29 cellular contexts compared by ENCODE assay signal in the genomic region with DNA sequence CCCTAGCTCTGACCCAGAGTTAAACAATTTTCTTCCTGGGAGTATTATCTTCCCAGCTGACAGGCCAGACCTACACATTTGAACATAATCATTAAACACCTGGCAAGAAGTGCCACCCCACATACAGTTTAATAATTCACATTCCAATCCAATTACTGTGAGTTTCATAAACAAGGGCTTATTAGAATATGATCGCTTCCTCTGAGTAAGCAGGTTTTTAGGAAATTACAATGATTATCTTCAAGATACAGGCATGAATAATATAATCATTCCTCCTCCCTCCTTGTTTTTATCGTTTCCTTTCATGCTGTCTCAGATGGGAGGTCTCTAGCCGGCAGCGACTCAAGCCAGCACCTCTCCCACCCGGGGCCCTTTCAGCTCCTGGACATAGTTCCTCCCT. TPM values are rescaled to one million over a fixed set of nuclear protein-coding genes. Genes with fewer than 3 reads are reported as not detected.
DNase-seq lines count a peak whose midpoint lies in the region; ATAC-seq, FAIRE-seq and TF ChIP-seq lines count a peak whose summit lies in the region.
"Had no signal": no experiment of that assay in that cellular context is flagged by ENCODE, and none has a peak within 500 bp of the region (broad histone marks: within the 10 kb centered on the region; RNA-seq: fewer than 3 reads in every experiment).

No MANE protein-coding gene starts in this region.

- TF ChIP-seq CTCF in HFFc6 (IDR thresholded peaks at IDR 0.05) (no peak), RWPE2 (IDR thresholded peaks at IDR 0.05; ENCODE audit: poor library complexity, severe bottlenecking) (no peak), endothelial cell of umbilical vein (IDR thresholded peaks at IDR 0.05; ENCODE audit: extremely low read depth in 1 of 2, insufficient read depth in 1 of 2, low read depth in 1 of 2, low read length in 2 of 2) (no peak), neural progenitor cell (IDR thresholded peaks at IDR 0.05) (no peak)

- H4K20me1 ChIP-seq in endothelial cell of umbilical vein (replicated peaks; ENCODE audit: control insufficient read depth, extremely low read depth, insufficient read depth, low read length) = no peaks in the 10 kb centered on the region
- no peaks in the 10 kb centered on the region for H4K20me1 ChIP-seq in neural progenitor cell (ENCODE audit: low read depth)

- DNase-seq in HFFc6 (no peak), RWPE2 (ENCODE audit: low spot score) (no peak), endothelial cell of umbilical vein (ENCODE audit: low read depth, low spot score) (peak; percentile 89), neural progenitor cell (ENCODE audit: low spot score) (no peak), T-cell (no peak), epidermal melanocyte (ENCODE audit: insufficient read length, low spot score) (no peak)
- DNase-seq: activated CD4-positive, CD25-positive, alpha-beta regulatory T cell treated with anti-CD3 and anti-CD28 coated beads, Interleukin-2, amount 50 U/mL, for 72 hours; activated CD8-positive, alpha-beta T cell treated with anti-CD3 and anti-CD28 coated beads for 36 hours; activated effector memory CD4-positive, alpha-beta T cell treated with Interleukin-2 at 50 U/mL for 16 hours; activated T-cell treated with anti-CD3 and anti-CD28 coated beads for 4 hours; H7; left ventricle myocardium superior; NCI-H1105 treated with DMSO at 0.1 percent for 48 hours; NCI-H2081 treated with DMSO at 0.1 percent for 48 hours; NCI-H446; ovary; Right ventricle myocardium superior; spleen; stimulated activated CD4-positive, alpha-beta T cell treated with anti-CD3 and anti-CD28 coated beads, Interleukin-4, amount 100 ng/mL, for 24 hours; stimulated activated naive B cell treated with anti-CD40 and anti-IgM and Interleukin-4, amounts not matched to agents 10 μg/mL and 1 μg/mL and 100 μg/mL, for 72 hours had no signal

- H3K4me1 ChIP-seq in RWPE2 (ENCODE audit: insufficient read depth, poor library complexity, severe bottlenecking) (peaks cover 17% of the 10 kb centered on the region), endothelial cell of umbilical vein (ENCODE audit: control insufficient read depth, extremely low read depth, insufficient read depth, low read length) (peaks cover 15% of the 10 kb centered on the region), neural progenitor cell (no peaks in the 10 kb centered on the region)
- H3K4me1 ChIP-seq: right atrium auricular region, spleen had no signal

- H3K4me3 ChIP-seq in RWPE2 (ENCODE audit: severe bottlenecking) (no peak overlapping the region), endothelial cell of umbilical vein (replicated peaks in 1 of 3; ENCODE audit: insufficient read depth in 1 of 3, low read depth in 1 of 3, low read length in 3 of 3) (no peak overlapping the region), neural progenitor cell (no peak overlapping the region)
- H3K4me3 ChIP-seq: coronary artery, ovary, right atrium auricular region, spleen had no signal

- no peaks in the 10 kb centered on the region for H3K79me2 ChIP-seq in endothelial cell of umbilical vein (ENCODE audit: control insufficient read depth, insufficient read depth, low read length)
- no peaks in the 10 kb centered on the region for H3K79me2 ChIP-seq in neural progenitor cell (ENCODE audit: low read depth)

- H3K36me3 ChIP-seq in RWPE2 (ENCODE audit: low read depth) (no peaks in the 10 kb centered on the region), endothelial cell of umbilical vein (ENCODE audit: control insufficient read depth in 2 of 2, extremely low read depth in 1 of 2, insufficient read depth in 2 of 2, low read length in 2 of 2) (no peaks in the 10 kb centered on the region), neural progenitor cell (no peaks in the 10 kb centered on the region)
- H3K36me3 ChIP-seq: ovary, right atrium auricular region, spleen had no signal

- no peaks in the 10 kb centered on the region for H3K9me3 Mint-ChIP-seq in HFFc6
- H3K9me3 Mint-ChIP-seq in neural progenitor cell = no peaks in the 10 kb centered on the region
- H3K9me3 Mint-ChIP-seq in T-cell = no peaks in the 10 kb centered on the region

- peak; percentile 82 for FAIRE-seq in endothelial cell of umbilical vein (lab: Jason Lieb, UNC)

- H3K9me3 ChIP-seq in RWPE2 (ENCODE audit: severe bottlenecking) (no peaks in the 10 kb centered on the region), endothelial cell of umbilical vein (replicated peaks; ENCODE audit: control insufficient read depth, insufficient read depth, low read length) (no peaks in the 10 kb centered on the region), neural progenitor cell (ENCODE audit: low read depth) (no peaks in the 10 kb centered on the region)
- H3K9me3 ChIP-seq: ovary, right atrium auricular region had no signal

- H3K9me1 ChIP-seq in endothelial cell of umbilical vein (replicated peaks; ENCODE audit: control insufficient read depth, extremely low read depth, insufficient read depth, low read length) = no peaks in the 10 kb centered on the region

- H3K27ac Mint-ChIP-seq in HFFc6 (peak overlapping the region; percentile 53; the same call in 1 of the 2 replicates), neural progenitor cell (no peak overlapping the region), T-cell (no peak overlapping the region)
- H3K27ac Mint-ChIP-seq: activated CD8-positive, alpha-beta T cell treated with anti-CD3 and anti-CD28 coated beads for 36 hours; brain; IgD-negative memory B cell; nephron; stimulated activated naive B cell treated with anti-CD40 and anti-IgM and Interleukin-4, amounts not matched to agents 10 μg/mL and 1 μg/mL and 100 μg/mL, for 72 hours had no signal

- no peaks in the 10 kb centered on the region for H3F3A ChIP-seq in neural progenitor cell (ENCODE audit: low read depth)

- peak; percentile 68 for TF ChIP-seq POLR2A in endothelial cell of umbilical vein (IDR thresholded peaks at IDR 0.05; ENCODE audit: low read depth, low read length)

- H3K27ac ChIP-seq in RWPE2 (ENCODE audit: poor library complexity, severe bottlenecking) (peak overlapping the region; percentile 52), endothelial cell of umbilical vein (ENCODE audit: insufficient read depth, low read depth, low read length) (peak overlapping the region; percentile 89), neural progenitor cell (no peak overlapping the region)
- H3K27ac ChIP-seq: coronary artery, HL-60, ovary, right atrium auricular region, spleen had no signal

- H3K9ac ChIP-seq in endothelial cell of umbilical vein (replicated peaks; ENCODE audit: extremely low read depth, insufficient read depth, low read length) (peak overlapping the region; percentile 50), neural progenitor cell (no peak overlapping the region)

- dilution Hi-C loops in endothelial cell of umbilical vein (cut with MboI; ENCODE audit: extremely low pct_ligation_motif_present, low sequenced_read_pairs) = no loop called here

- H3K27me3 Mint-ChIP-seq in HFFc6 (ENCODE audit: insufficient read depth) = peaks cover 13% of the 10 kb centered on the region
- H3K27me3 Mint-ChIP-seq in neural progenitor cell (ENCODE audit: insufficient read depth, low read depth) = no peaks in the 10 kb centered on the region
- H3K27me3 Mint-ChIP-seq in T-cell = peaks cover 30 to 38% of the 10 kb centered on the region in 2 donors
- H3K27me3 Mint-ChIP-seq: brain had no signal

- H3K4me1 Mint-ChIP-seq in HFFc6 (ENCODE audit: low read depth) (peaks cover 18% of the 10 kb centered on the region), neural progenitor cell (no peaks in the 10 kb centered on the region), T-cell (no peaks in the 10 kb centered on the region)
- H3K4me1 Mint-ChIP-seq: brain, CD14-positive monocyte, IgD-negative memory B cell, nephron had no signal

- H2AFZ ChIP-seq in endothelial cell of umbilical vein (ENCODE audit: low read depth, low read length) (peak overlapping the region; percentile 18), neural progenitor cell (replicated peaks) (peak overlapping the region; percentile 17)

- ATAC-seq in RWPE2 (ENCODE audit: low read depth) (peak; percentile 92), T-cell (replicated peaks in 1 of 4) (no peak), HG03520 (IDR thresholded peaks at IDR 0.05; ENCODE audit: unreplicated experiment) (no peak)
- ATAC-seq: activated CD8-positive, alpha-beta T cell treated with anti-CD3 and anti-CD28 coated beads for 36 hours; left ventricle myocardium superior; stimulated activated naive B cell treated with anti-CD40 and anti-IgM and Interleukin-4, amounts not matched to agents 10 μg/mL and 1 μg/mL and 100 μg/mL, for 72 hours had no signal

- H3K36me3 Mint-ChIP-seq in HFFc6 (ENCODE audit: low read depth) = no peaks in the 10 kb centered on the region
- H3K36me3 Mint-ChIP-seq in neural progenitor cell = no peaks in the 10 kb centered on the region
- H3K36me3 Mint-ChIP-seq in T-cell = no peaks in the 10 kb centered on the region
- H3K36me3 Mint-ChIP-seq: brain, CD14-positive monocyte, IgD-negative memory B cell had no signal

- intact Hi-C loops in endothelial cell of umbilical vein (cut with micrococcal nuclease) = loop anchor here (1.0 to 5.0 kb wide), 6 partner anchors 31 to 710 kb away; partner anchors contain the start of gene CNOT8

- BruUV-seq in endothelial cell of umbilical vein (replicated peaks; lab: Mats Ljungman, UMichigan) = no TSS peak

- POLR2A ChIA-PET in endothelial cell of umbilical vein (lab: Charles Lee) (no interaction called here), T-cell (lab: Charles Lee) (no interaction called here)

- CTCF ChIA-PET in endothelial cell of umbilical vein (lab: Charles Lee) (interaction anchor here (1.0 to 3.8 kb wide), 7 partner anchors 8 to 52 kb away, joined by 3 to 48 read pairs (median 5); no protein-coding TSS in a partner anchor), T-cell (lab: Charles Lee) (interaction anchor here in 1 of 2 donors (0.8 kb wide), 1 partner anchor 25 kb away, joined by 3 read pairs; no protein-coding TSS in a partner anchor)

- no peak overlapping the region for H3K4me3 Mint-ChIP-seq in HFFc6
- no peak overlapping the region for H3K4me3 Mint-ChIP-seq in neural progenitor cell
- H3K4me3 Mint-ChIP-seq in T-cell = no peak overlapping the region
- H3K4me3 Mint-ChIP-seq: activated CD8-positive, alpha-beta T cell treated with anti-CD3 and anti-CD28 coated beads for 36 hours; brain; CD14-positive monocyte; IgD-negative memory B cell; nephron; stimulated activated naive B cell treated with anti-CD40 and anti-IgM and Interleukin-4, amounts not matched to agents 10 μg/mL and 1 μg/mL and 100 μg/mL, for 72 hours had no signal

- H3K27me3 ChIP-seq in RWPE2 (ENCODE audit: insufficient read depth, poor library complexity, severe bottlenecking) (no peaks in the 10 kb centered on the region), endothelial cell of umbilical vein (ENCODE audit: control insufficient read depth in 2 of 2, insufficient read depth in 2 of 2, low read length in 2 of 2) (no peaks in the 10 kb centered on the region), neural progenitor cell (no peaks in the 10 kb centered on the region)
- H3K27me3 ChIP-seq: ovary, right atrium auricular region, spleen had no signal

- H3K4me2 ChIP-seq in endothelial cell of umbilical vein (ENCODE audit: insufficient read depth, low read length) = peak overlapping the region; percentile 60
- H3K4me2 ChIP-seq in neural progenitor cell = no peak overlapping the region

RNA-seq across cellular contexts. Expression of gene KIF4B, which starts 15.8 kb away (rescaled TPM):
- under 1 TPM; 0.05 to 0.21 (median 0.13) TPM for total RNA-seq in HFFc6 (2021; fragmentation: NEBNext Ultra II Directional; extraction: Animal tissue kit (Norgen Biotek cat#: 25700))
- total RNA-seq in endothelial cell of umbilical vein (0.14 and 0.44 TPM in 2 replicates), neural progenitor cell (ENCODE audit: low replicate concordance) (0.12 TPM in 1 of 2 replicates, not detected in the other), T-cell (not detected)
- 0.03 TPM in 1 of 2 replicates, not detected in the other for polyA plus RNA-seq in endothelial cell of umbilical vein
- polyA plus RNA-seq in endothelial cell of umbilical vein (2011; cell fraction: cytosol; rRNA removed) = 0.04 and 0.06 TPM in 2 replicates
- polyA plus RNA-seq in endothelial cell of umbilical vein (2011; cell fraction: nucleus; rRNA removed) = 0.14 and 0.27 TPM in 2 replicates
- polyA plus RNA-seq in endothelial cell of umbilical vein (2012) = 0.11 and 0.17 TPM in 2 replicates
- 0.05 and 0.23 TPM in 2 replicates for polyA minus RNA-seq in endothelial cell of umbilical vein
- 0.41 TPM for polyA minus RNA-seq in endothelial cell of umbilical vein (2011; cell fraction: cytosol; rRNA and poly(A)+ RNA removed)
- 0.34 and 0.58 TPM in 2 replicates for polyA minus RNA-seq in endothelial cell of umbilical vein (2011; cell fraction: nucleus; rRNA and poly(A)+ RNA removed)
- total RNA-seq: OCI-LY7, right atrium auricular region, Right ventricle myocardium superior had no signal
- polyA plus RNA-seq: CD14-positive monocyte, IgD-negative memory B cell, ovary, spleen had no signal

RNA-seq across cellular contexts. Expression of gene MRPL22, which starts 56.9 kb away (rescaled TPM):
- total RNA-seq in HFFc6 (2021; fragmentation: NEBNext Ultra II Directional; extraction: Animal tissue kit (Norgen Biotek cat#: 25700)) = 10 to 100 TPM; 44.1 to 60.9 (median 57.7) TPM
- total RNA-seq in endothelial cell of umbilical vein (90.8 and 112 TPM in 2 replicates), neural progenitor cell (ENCODE audit: low replicate concordance) (25.7 and 49.1 TPM in 2 replicates), T-cell (10 to 100 TPM; 19.5 to 30.9 (median 26.1) TPM)
- 65.6 and 66.9 TPM in 2 replicates for polyA plus RNA-seq in endothelial cell of umbilical vein
- polyA plus RNA-seq in endothelial cell of umbilical vein (2011; cell fraction: cytosol; rRNA removed) = 86.0 and 110 TPM in 2 replicates
- 47.2 and 60.5 TPM in 2 replicates for polyA plus RNA-seq in endothelial cell of umbilical vein (2011; cell fraction: nucleus; rRNA removed)
- 88.4 and 134 TPM in 2 replicates for polyA plus RNA-seq in endothelial cell of umbilical vein (2012)
- polyA minus RNA-seq in endothelial cell of umbilical vein = 53.9 and 72.2 TPM in 2 replicates
- polyA minus RNA-seq in endothelial cell of umbilical vein (2011; cell fraction: cytosol; rRNA and poly(A)+ RNA removed) = 25.0 TPM
- 7.6 and 15.0 TPM in 2 replicates for polyA minus RNA-seq in endothelial cell of umbilical vein (2011; cell fraction: nucleus; rRNA and poly(A)+ RNA removed)

RNA-seq across cellular contexts. Expression of gene GEMIN5, which starts 59.7 kb away (rescaled TPM):
- total RNA-seq in HFFc6 (2021; fragmentation: NEBNext Ultra II Directional; extraction: Animal tissue kit (Norgen Biotek cat#: 25700)) = 10 to 100 TPM; 16.5 to 22.5 (median 17.6) TPM
- total RNA-seq in endothelial cell of umbilical vein = 18.6 and 23.1 TPM in 2 replicates
- 6.1 and 7.2 TPM in 2 replicates for polyA plus RNA-seq in endothelial cell of umbilical vein
- 8.7 and 9.0 TPM in 2 replicates for polyA plus RNA-seq in endothelial cell of umbilical vein (2011; cell fraction: cytosol; rRNA removed)
- 11.7 and 11.8 TPM in 2 replicates for polyA plus RNA-seq in endothelial cell of umbilical vein (2011; cell fraction: nucleus; rRNA removed)
- polyA plus RNA-seq in endothelial cell of umbilical vein (2012) = 10.7 and 16.9 TPM in 2 replicates
- 15.2 and 17.1 TPM in 2 replicates for polyA minus RNA-seq in endothelial cell of umbilical vein
- polyA minus RNA-seq in endothelial cell of umbilical vein (2011; cell fraction: cytosol; rRNA and poly(A)+ RNA removed) = 15.7 TPM
- 9.2 and 11.3 TPM in 2 replicates for polyA minus RNA-seq in endothelial cell of umbilical vein (2011; cell fraction: nucleus; rRNA and poly(A)+ RNA removed)
- total RNA-seq in neural progenitor cell (ENCODE audit: low replicate concordance) = 18.5 and 23.4 TPM in 2 replicates
- total RNA-seq in T-cell = 10 to 100 TPM in 3 of 5 donors, 1 to 10 TPM in 2; 6.8 to 17.6 (median 14.8) TPM
